13 cellular contexts compared by ENCODE assay signal in the genomic region with DNA sequence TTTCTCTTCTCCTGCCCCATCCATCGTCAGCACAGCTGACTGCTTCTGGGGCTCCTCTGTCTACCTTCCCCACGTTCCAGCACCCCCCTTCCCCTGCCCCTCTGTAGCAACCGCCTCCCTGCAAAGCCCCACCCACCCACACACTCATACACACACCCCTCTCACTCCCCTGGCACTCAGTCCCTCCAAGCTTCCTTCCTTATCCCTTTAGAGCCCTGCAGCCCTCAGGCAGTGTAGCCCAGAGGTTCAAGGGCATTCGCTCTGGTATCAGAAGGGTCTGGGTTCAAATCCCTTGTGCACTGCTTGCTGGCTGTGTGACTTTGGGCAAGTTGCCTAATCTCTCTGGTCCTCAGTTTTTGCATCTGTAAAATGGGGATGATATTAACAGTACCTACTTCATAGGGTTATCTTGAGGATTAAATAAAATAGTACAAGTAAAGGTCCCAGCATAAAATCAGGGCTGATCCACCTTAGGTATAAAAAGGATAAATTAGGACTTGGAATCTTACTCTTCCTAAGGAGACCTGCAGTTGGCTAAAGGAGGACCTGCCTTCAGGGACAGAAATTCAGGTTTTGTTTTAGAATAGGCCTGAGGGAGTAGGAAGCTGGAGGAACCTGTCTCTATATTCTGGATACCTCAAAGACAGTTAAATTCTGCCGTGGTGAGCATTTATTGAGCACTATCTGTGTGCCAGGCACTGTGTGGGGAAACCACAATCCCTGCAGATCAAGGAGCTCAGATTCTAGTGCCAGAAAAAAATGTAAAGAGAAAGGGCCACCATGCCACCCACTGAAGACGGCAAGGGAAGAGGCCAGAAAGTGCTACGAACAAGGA.
A peak's percentile ranks its signal among the peaks of the same experiment; 100 is the strongest.
DNase-seq lines count a peak whose midpoint lies in the region; FAIRE-seq and TF ChIP-seq lines count a peak whose summit lies in the region.
"Had no signal": no experiment of that assay in that cellular context is flagged by ENCODE, and none has a peak within 500 bp of the region (broad histone marks: within the 10 kb centered on the region; RNA-seq: fewer than 3 reads in every experiment).

No MANE protein-coding gene starts in this region.

- H3K27ac ChIP-seq in fibroblast of lung (ENCODE audit: insufficient read depth, low read length) (peak overlapping the region; percentile 70), uterus (peak overlapping the region; percentile 72 to 79), ovary (peak overlapping the region in 1 of 2 donors; percentile 65)

- no peak overlapping the region for H2AFZ ChIP-seq in fibroblast of lung (ENCODE audit: low read length)

- DNase-seq in NCI-H2029 treated with DMSO at 0.1 percent for 48 hours (lab: John Stamatoyannopoulos, UW) = peak; percentile 54
- DNase-seq in NCI-H2029 (lab: John Stamatoyannopoulos, UW) = no peak
- DNase-seq in fibroblast of lung (ENCODE audit: low read depth in 2 of 2) = no peak
- DNase-seq in uterus = no peak
- no peak for DNase-seq in nephron progenitor cell
- no peak for DNase-seq in ovary
- no peak for DNase-seq in GM12891 (ENCODE audit: insufficient read length, low spot score)
- DNase-seq: activated T-cell treated with anti-CD3 and anti-CD28 coated beads, Interleukin-2, amount 50 U/mL, for 48 hours; central memory CD4-positive, alpha-beta T cell; GF-D8 had no signal

- H3K36me3 Mint-ChIP-seq in nephron (ENCODE audit: low read depth) (no peaks in the 10 kb centered on the region), nephron progenitor cell (ENCODE audit: low read depth) (no peaks in the 10 kb centered on the region)
- H3K36me3 Mint-ChIP-seq: natural killer cell treated with Interleukin-12 subunit alpha and Interleukin-12 subunit beta and Interleukin-15 and Interleukin-18, amount 100 ng/mL, for 72 hours had no signal

- peak overlapping the region in 1 of 3 experiments; percentile 45 for H3K4me3 Mint-ChIP-seq in nephron
- H3K4me3 Mint-ChIP-seq in nephron progenitor cell = no peak overlapping the region
- H3K4me3 Mint-ChIP-seq: natural killer cell treated with Interleukin-12 subunit alpha and Interleukin-12 subunit beta and Interleukin-15 and Interleukin-18, amount 100 ng/mL, for 72 hours had no signal

- TF ChIP-seq CTCF in fibroblast of lung (conservative IDR thresholded peaks at IDR 0.05 in 1 of 2, IDR thresholded peaks at IDR 0.05 in 1 of 2; ENCODE audit: low read depth in 1 of 2, low read length in 2 of 2) (no peak), nephron (IDR thresholded peaks at IDR 0.05; ENCODE audit: unreplicated experiment in 3 of 3) (no peak), uterus (IDR thresholded peaks at IDR 0.05) (no peak), nephron progenitor cell (IDR thresholded peaks at IDR 0.05) (no peak), ovary (IDR thresholded peaks at IDR 0.05) (no peak)

- FAIRE-seq in GM12891 (lab: Jason Lieb, UNC) = no peak
- FAIRE-seq: A204.1 had no signal

- H3K4me2 ChIP-seq in fibroblast of lung (ENCODE audit: extremely low read depth, insufficient read depth, low read length) = peak overlapping the region; percentile 53

- intact Hi-C loops in uterus (cut with DNase I; ENCODE audit: low total_unique reads) = no loop called here
- intact Hi-C loops in ovary (cut with DNase I) = loop anchor here in 1 of 4 donors (10.0 kb wide), 1 partner anchor 90 kb away; no protein-coding TSS in a partner anchor

- no peak for TF ChIP-seq EP300 in ovary (IDR thresholded peaks at IDR 0.05)

- no peaks in the 10 kb centered on the region for H3K36me3 ChIP-seq in fibroblast of lung (ENCODE audit: control insufficient read depth, insufficient read depth, low read length)
- no peaks in the 10 kb centered on the region for H3K36me3 ChIP-seq in uterus
- no peaks in the 10 kb centered on the region for H3K36me3 ChIP-seq in ovary

- H3K9me3 ChIP-seq in fibroblast of lung (ENCODE audit: control insufficient read depth, insufficient read depth, low read depth, low read length) (no peaks in the 10 kb centered on the region), uterus (no peaks in the 10 kb centered on the region), ovary (no peaks in the 10 kb centered on the region)

- H3K4me3 ChIP-seq in fibroblast of lung (replicated peaks in 1 of 4; ENCODE audit: control extremely low read depth in 1 of 4, insufficient read depth in 1 of 4, low read depth in 3 of 4, low read length in 4 of 4) = no peak overlapping the region
- H3K4me3 ChIP-seq in uterus = no peak overlapping the region
- no peak overlapping the region for H3K4me3 ChIP-seq in ovary

- peaks cover 76% of the 10 kb centered on the region for H3K4me1 Mint-ChIP-seq in nephron
- H3K4me1 Mint-ChIP-seq in nephron progenitor cell = peaks cover 59% of the 10 kb centered on the region

- no peaks in the 10 kb centered on the region for H4K20me1 ChIP-seq in fibroblast of lung (ENCODE audit: control insufficient read depth, extremely low read depth, insufficient read depth, low read length)

- H3K27me3 ChIP-seq in fibroblast of lung (ENCODE audit: control insufficient read depth, insufficient read depth, low read length) (no peaks in the 10 kb centered on the region), uterus (no peaks in the 10 kb centered on the region), ovary (no peaks in the 10 kb centered on the region)

- H3K27ac Mint-ChIP-seq in nephron = peak overlapping the region; percentile 93 to 97 (median 93)
- no peak overlapping the region for H3K27ac Mint-ChIP-seq in nephron progenitor cell
- H3K27ac Mint-ChIP-seq: natural killer cell treated with Interleukin-12 subunit alpha and Interleukin-12 subunit beta and Interleukin-15 and Interleukin-18, amount 100 ng/mL, for 72 hours had no signal

- H3K27me3 Mint-ChIP-seq in nephron (ENCODE audit: low read depth) (peaks cover 6% of the 10 kb centered on the region), nephron progenitor cell (ENCODE audit: low read depth, poor library complexity) (peaks cover 10% of the 10 kb centered on the region)

- H3K9me3 Mint-ChIP-seq in nephron (no peaks in the 10 kb centered on the region), nephron progenitor cell (no peaks in the 10 kb centered on the region)
- H3K9me3 Mint-ChIP-seq: natural killer cell treated with Interleukin-12 subunit alpha and Interleukin-12 subunit beta and Interleukin-15 and Interleukin-18, amount 100 ng/mL, for 72 hours had no signal

- no peaks in the 10 kb centered on the region for H3K79me2 ChIP-seq in fibroblast of lung (ENCODE audit: control insufficient read depth, insufficient read depth, low read length)

- H3K4me1 ChIP-seq in fibroblast of lung (ENCODE audit: control insufficient read depth, extremely low read depth, insufficient read depth, low read length) (peaks cover 26% of the 10 kb centered on the region), uterus (peaks cover 9 to 18% of the 10 kb centered on the region in 2 donors), ovary (ENCODE audit: insufficient read depth) (peaks cover 17% of the 10 kb centered on the region)

- peak overlapping the region; percentile 11 for H3K9ac ChIP-seq in fibroblast of lung (ENCODE audit: insufficient read depth, low read length)

- WGBS in ovary, 3 donors = 18 to 25% (median 21%) methylated on average over 7 of the region's 7 CpGs

- TF ChIP-seq POLR2A in uterus (IDR thresholded peaks at IDR 0.05) (no peak), ovary (IDR thresholded peaks at IDR 0.05) (no peak), GM12891 (IDR thresholded peaks at IDR 0.05; ENCODE audit: low read depth, low read length) (no peak)

TF ChIP-seq in GM12891, 5 proteins besides CTCF, POLR2A, EP300 and RAD21:
- TF ChIP-seq SPI1 (IDR thresholded peaks at IDR 0.05; ENCODE audit: low read depth, low read length) (no peak), PAX5 (IDR thresholded peaks at IDR 0.05; ENCODE audit: insufficient read depth, low read length, severe bottlenecking) (no peak), POU2F2 (IDR thresholded peaks at IDR 0.05; ENCODE audit: low read depth, low read length) (no peak), POLR2AphosphoS5 (IDR thresholded peaks at IDR 0.05; ENCODE audit: low read depth, low read length) (no peak), TAF1 (IDR thresholded peaks at IDR 0.05; ENCODE audit: low read depth, low read length) (no peak)
